In genomic region chr12:120069278-120069677, GRCh38 we compare ENCODE assay signal across 22 cellular contexts.
"Had no signal": no experiment of that assay in that cellular context is flagged by ENCODE, and none has a peak within 500 bp of the region (broad histone marks: within the 10 kb centered on the region; RNA-seq: fewer than 3 reads in every experiment).

No MANE protein-coding gene starts in this region.

- H3K27me3 Mint-ChIP-seq: naive thymus-derived CD4-positive, alpha-beta T cell; progenitor cell of endocrine pancreas; stimulated activated naive CD8-positive, alpha-beta T cell treated with anti-CD3 and anti-CD28 coated beads, Interleukin-15, amount 100 ng/mL, for 72 hours had no signal

- H3K27ac Mint-ChIP-seq: dendritic cell treated with granulocyte-macrophage colony-stimulating factor and Interleukin-4, amounts not matched to agents 40 ng/mL and 50 ng/mL, for 4 days; endodermal cell; nephron; neural progenitor cell; progenitor cell of endocrine pancreas; stimulated activated naive CD8-positive, alpha-beta T cell treated with anti-CD3 and anti-CD28 coated beads, Interleukin-15, amount 100 ng/mL, for 72 hours had no signal

- H3K4me3 Mint-ChIP-seq: dendritic cell treated with granulocyte-macrophage colony-stimulating factor and Interleukin-4, amounts not matched to agents 40 ng/mL and 50 ng/mL, for 4 days; endodermal cell; naive thymus-derived CD4-positive, alpha-beta T cell; nephron; neural progenitor cell; stimulated activated naive CD8-positive, alpha-beta T cell treated with anti-CD3 and anti-CD28 coated beads, Interleukin-15, amount 100 ng/mL, for 72 hours had no signal

- H3K9me3 Mint-ChIP-seq: dendritic cell treated with granulocyte-macrophage colony-stimulating factor and Interleukin-4, amounts not matched to agents 40 ng/mL and 50 ng/mL, for 4 days; endodermal cell; naive thymus-derived CD4-positive, alpha-beta T cell; nephron; neural progenitor cell; stimulated activated naive CD8-positive, alpha-beta T cell treated with anti-CD3 and anti-CD28 coated beads, Interleukin-15, amount 100 ng/mL, for 72 hours had no signal

- ATAC-seq: esophagus mucosa; gastrocnemius medialis; naive thymus-derived CD4-positive, alpha-beta T cell; stimulated activated naive CD8-positive, alpha-beta T cell treated with anti-CD3 and anti-CD28 coated beads, Interleukin-15, amount 100 ng/mL, for 72 hours; upper lobe of right lung had no signal

- DNase-seq: effector CD8-positive, alpha-beta T cell; endodermal cell; foreskin fibroblast; gastrocnemius medialis; head of caudate nucleus; mesenchymal stem cell; midbrain; naive thymus-derived CD4-positive, alpha-beta T cell; right lobe of liver; small intestine; stimulated activated CD4-positive, alpha-beta T cell treated with anti-CD3 and anti-CD28 coated beads, Interleukin-15, amount 100 ng/mL, for 24 hours; stimulated activated CD4-positive, alpha-beta T cell treated with anti-CD3 and anti-CD28 coated beads, Interleukin-2, amount 100 ng/mL, for 48 hours; stimulated activated naive CD4-positive, alpha-beta T cell; stimulated activated naive CD8-positive, alpha-beta T cell treated with anti-CD3 and anti-CD28 coated beads, Interleukin-15, amount 100 ng/mL, for 72 hours; transverse colon; upper lobe of right lung; uterus had no signal
